Comparison of ENCODE assay signal across 17 cellular contexts in the genomic region with DNA sequence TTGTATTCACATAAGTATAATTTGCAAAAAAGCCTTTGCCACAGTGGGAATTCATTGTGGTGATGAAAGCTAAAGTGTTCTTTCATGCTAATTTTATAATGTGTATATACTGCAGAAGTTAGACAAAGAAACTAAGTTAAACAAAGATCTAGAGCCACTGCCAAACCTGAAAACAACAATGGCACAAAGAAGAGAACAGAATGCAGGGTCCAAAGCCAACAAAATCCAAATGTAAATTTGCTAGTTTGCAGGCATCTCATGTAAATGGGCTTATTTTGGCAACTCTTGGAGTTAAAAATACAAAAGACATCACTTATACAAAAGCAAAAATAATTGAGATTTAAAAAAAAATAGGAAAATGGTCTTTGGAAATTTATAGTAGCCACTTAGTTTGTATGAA.
DNase-seq lines count a peak whose midpoint lies in the region; ATAC-seq, FAIRE-seq and TF ChIP-seq lines count a peak whose summit lies in the region.
"Had no signal": no experiment of that assay in that cellular context is flagged by ENCODE, and none has a peak within 500 bp of the region (broad histone marks: within the 10 kb centered on the region; RNA-seq: fewer than 3 reads in every experiment).

No MANE protein-coding gene starts in this region.

- in situ Hi-C loops in astrocyte of the cerebellum (cut with HindIII; ENCODE audit: low sequenced_read_pairs): no loop called here

- peak; percentile 66 for DNase-seq in astrocyte of the cerebellum (ENCODE audit: low read depth)
- DNase-seq in frontal cortex (ENCODE audit: low spot score in 2 of 2): no peak
- DNase-seq in superior temporal gyrus (ENCODE audit: extremely low spot score): peak; percentile 83
- no peak for DNase-seq in SHP77 treated with DMSO at 0.1 percent for 48 hours (lab: John Stamatoyannopoulos, UW)
- DNase-seq in middle frontal gyrus (ENCODE audit: extremely low spot score, low spot score): no peak
- DNase-seq in NCI-H1048 (lab: John Stamatoyannopoulos, UW): no peak
- DNase-seq: CD4-positive, alpha-beta memory T cell; DMS79 treated with DMSO at 0.1 percent for 48 hours; Kasumi-1; NCI-H1417 treated with DMSO at 0.1 percent for 48 hours; NCI-H2171 treated with DMSO at 0.1 percent for 48 hours; NCI-H748 treated with DMSO at 0.1 percent for 48 hours; PC-9 had no signal

- no peaks in the 10 kb centered on the region for H3K27me3 ChIP-seq in HUES48 (ENCODE audit: control insufficient read depth, insufficient read depth, low read length)

- TF ChIP-seq CTCF in astrocyte of the cerebellum (IDR thresholded peaks at IDR 0.05; ENCODE audit: low read depth, low read length, missing control alignments): no peak

- no peaks in the 10 kb centered on the region for H3K9me3 ChIP-seq in HUES48 (ENCODE audit: control insufficient read depth, insufficient read depth, low read length)

- H3K9ac ChIP-seq in HUES48 (ENCODE audit: low read depth, low read length): no peak overlapping the region

- H3K36me3 ChIP-seq in HUES48 (ENCODE audit: control insufficient read depth, insufficient read depth, low read length): no peaks in the 10 kb centered on the region

- no peak for ATAC-seq in HG02884 (IDR thresholded peaks at IDR 0.05; ENCODE audit: unreplicated experiment)
- ATAC-seq: HCT116 had no signal

- H3K4me1 ChIP-seq in HUES48 (ENCODE audit: control insufficient read depth, insufficient read depth, low read length): peaks cover 54% of the 10 kb centered on the region

- peak overlapping the region; percentile 52 for H3K27ac ChIP-seq in HUES48 (ENCODE audit: low read depth, low read length)
- H3K27ac ChIP-seq: PC-9 had no signal

- peak; percentile 56 for FAIRE-seq in frontal cortex (lab: Jason Lieb, UNC)
- FAIRE-seq: D721Med had no signal

- H3K4me3 ChIP-seq in HUES48 (ENCODE audit: low read depth, low read length): no peak overlapping the region
- no peak overlapping the region for H3K4me3 ChIP-seq in astrocyte of the cerebellum (ENCODE audit: low read depth, low read length)
- H3K4me3 ChIP-seq: PC-9 had no signal

Comparison
In these comparisons a context has a peak if more than half of its experiments do, and no peak if none do; other contexts are left out.
1. DNase-seq: peak in astrocyte of the cerebellum (single experiment) and superior temporal gyrus (single experiment); none in frontal cortex (0 of 2), SHP77 treated with DMSO at 0.1 percent for 48 hours (single experiment), middle frontal gyrus (single experiment) and NCI-H1048 (single experiment).